ENCODE assay signal across 21 cellular contexts in genomic region chr2:74361327-74361726, GRCh38.
"Had no signal": no experiment of that assay in that cellular context is flagged by ENCODE, and none has a peak within 500 bp of the region (broad histone marks: within the 10 kb centered on the region; RNA-seq: fewer than 3 reads in every experiment).

No MANE protein-coding gene starts in this region.

- H3K27me3 Mint-ChIP-seq: activated B cell treated with CpG ODN at 0.5 μM for 24 hours; activated CD4-positive, alpha-beta T cell treated with anti-CD3 and anti-CD28 coated beads for 36 hours; activated naive CD8-positive, alpha-beta T cell treated with anti-CD3 and anti-CD28 coated beads for 36 hours; naive thymus-derived CD4-positive, alpha-beta T cell had no signal

- FAIRE-seq: astrocyte, bronchial epithelial cell, keratinocyte had no signal

- H3K4me3 ChIP-seq: colonic mucosa, dorsolateral prefrontal cortex, prostate gland, upper lobe of left lung had no signal

- H3K4me3 Mint-ChIP-seq: activated B cell treated with CpG ODN at 0.5 μM for 24 hours; activated CD4-positive, alpha-beta T cell treated with anti-CD3 and anti-CD28 coated beads for 36 hours; activated naive CD8-positive, alpha-beta T cell treated with anti-CD3 and anti-CD28 coated beads for 36 hours; activated T-cell treated with anti-CD3 and anti-CD28 coated beads, Interleukin-2, amount 50 U/mL, for 4 hours; naive thymus-derived CD4-positive, alpha-beta T cell; neural crest cell had no signal

- ATAC-seq: activated CD4-positive, alpha-beta T cell treated with anti-CD3 and anti-CD28 coated beads for 36 hours; activated T-cell treated with anti-CD3 and anti-CD28 coated beads, Interleukin-2, amount 50 U/mL, for 4 hours; left colon; naive thymus-derived CD4-positive, alpha-beta T cell; stimulated activated naive CD8-positive, alpha-beta T cell treated with anti-CD3 and anti-CD28 coated beads, Interleukin-15, Interleukin-2, amounts not matched to agents 100 U/mL and 50 U/mL, for 24 hours had no signal

- H3K36me3 ChIP-seq: colonic mucosa had no signal

- H3K4me1 Mint-ChIP-seq: activated B cell treated with CpG ODN at 0.5 μM for 24 hours; activated CD4-positive, alpha-beta T cell treated with anti-CD3 and anti-CD28 coated beads for 36 hours; activated naive CD8-positive, alpha-beta T cell treated with anti-CD3 and anti-CD28 coated beads for 36 hours; neural crest cell had no signal

- H3K27ac ChIP-seq: colonic mucosa, dorsolateral prefrontal cortex, prostate gland, upper lobe of left lung had no signal

- H3K4me1 ChIP-seq: colonic mucosa, prostate gland, upper lobe of left lung had no signal

- DNase-seq: activated B cell treated with CpG ODN at 0.5 μM for 24 hours; activated CD4-positive, alpha-beta T cell treated with anti-CD3 and anti-CD28 coated beads for 36 hours; activated CD4-positive, alpha-beta T cell treated with anti-CD3 and anti-CD28 coated beads, Interleukin-2, amount 50 U/mL, for 4 hours; activated CD8-positive, alpha-beta memory T cell treated with anti-CD3 and anti-CD28 coated beads, Interleukin-2, amount 50 U/mL, for 48 hours; activated naive CD4-positive, alpha-beta T cell treated with Interleukin-2 at 50 U/mL for 16 hours; activated naive CD8-positive, alpha-beta T cell treated with anti-CD3 and anti-CD28 coated beads for 36 hours; activated T-cell treated with anti-CD3 and anti-CD28 coated beads, Interleukin-2, amount 50 U/mL, for 4 hours; colonic mucosa; dorsolateral prefrontal cortex; foreskin fibroblast; left colon; naive thymus-derived CD4-positive, alpha-beta T cell; stimulated activated CD4-positive, alpha-beta T cell treated with anti-CD3 and anti-CD28 coated beads, Interleukin-4, amount 100 ng/mL, for 24 hours; stimulated activated naive CD8-positive, alpha-beta T cell treated with anti-CD3 and anti-CD28 coated beads, Interleukin-15, Interleukin-2, amounts not matched to agents 100 U/mL and 50 U/mL, for 24 hours; T1000 had no signal

- H3K9me3 Mint-ChIP-seq: activated B cell treated with CpG ODN at 0.5 μM for 24 hours; activated naive CD8-positive, alpha-beta T cell treated with anti-CD3 and anti-CD28 coated beads for 36 hours; activated T-cell treated with anti-CD3 and anti-CD28 coated beads, Interleukin-2, amount 50 U/mL, for 4 hours; naive thymus-derived CD4-positive, alpha-beta T cell; neural crest cell had no signal

- H3K27ac Mint-ChIP-seq: activated B cell treated with CpG ODN at 0.5 μM for 24 hours; activated CD4-positive, alpha-beta T cell treated with anti-CD3 and anti-CD28 coated beads for 36 hours; activated naive CD8-positive, alpha-beta T cell treated with anti-CD3 and anti-CD28 coated beads for 36 hours had no signal

- H3K9me3 ChIP-seq: colonic mucosa, prostate gland, upper lobe of left lung had no signal

- H3K27me3 ChIP-seq: colonic mucosa, dorsolateral prefrontal cortex, upper lobe of left lung had no signal
